9 cellular contexts compared by ENCODE assay signal in the genomic region with DNA sequence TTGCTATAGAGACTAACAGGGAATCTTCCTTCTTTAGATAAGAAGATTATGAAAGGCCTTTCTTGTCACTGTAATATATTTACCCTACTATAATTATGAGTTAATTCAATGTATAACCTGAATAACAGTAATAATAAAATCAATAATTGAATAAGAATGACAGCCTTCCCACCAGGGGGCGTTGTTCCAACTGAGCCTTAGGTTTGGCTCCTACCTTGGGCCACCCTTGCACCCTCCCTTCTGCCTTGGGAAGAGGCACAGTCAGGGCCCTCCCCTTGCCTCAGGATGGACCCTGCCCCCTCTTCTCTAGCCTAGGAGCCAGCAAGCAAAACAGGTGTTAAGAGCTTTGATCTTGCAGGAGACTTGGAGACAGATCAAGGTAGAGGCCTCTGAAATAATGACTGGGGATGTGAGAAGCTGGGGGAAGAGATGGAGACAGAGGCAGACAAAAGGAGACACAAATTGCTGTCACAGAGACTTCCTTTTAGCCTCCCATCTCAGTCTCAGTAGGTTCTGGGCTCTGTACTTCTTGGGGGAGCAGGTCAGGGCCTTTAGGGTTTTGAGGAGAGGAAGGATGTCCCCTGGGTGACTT. TPM values are rescaled to one million over a fixed set of nuclear protein-coding genes. Genes with fewer than 3 reads are reported as not detected.
DNase-seq lines count a peak whose midpoint lies in the region; ATAC-seq and TF ChIP-seq lines count a peak whose summit lies in the region.
"Had no signal": no experiment of that assay in that cellular context is flagged by ENCODE, and none has a peak within 500 bp of the region (broad histone marks: within the 10 kb centered on the region; RNA-seq: fewer than 3 reads in every experiment).

No MANE protein-coding gene starts in this region.

- no peaks in the 10 kb centered on the region for H3K4me1 Mint-ChIP-seq in activated CD8-positive, alpha-beta T cell treated with anti-CD3 and anti-CD28 coated beads for 36 hours (ENCODE audit: low read depth)

- TF ChIP-seq EP300 in gastroesophageal sphincter (IDR thresholded peaks at IDR 0.05) = no peak

- H3K4me1 ChIP-seq in HEK293 (ENCODE audit: control insufficient read depth, insufficient read depth, low read length) = no peaks in the 10 kb centered on the region
- no peaks in the 10 kb centered on the region for H3K4me1 ChIP-seq in gastroesophageal sphincter

- H3K27ac Mint-ChIP-seq in activated CD8-positive, alpha-beta T cell treated with anti-CD3 and anti-CD28 coated beads for 36 hours = no peak overlapping the region

- intact Hi-C loops in activated CD8-positive, alpha-beta T cell treated with anti-CD3 and anti-CD28 coated beads for 36 hours (cut with micrococcal nuclease) = no loop called here

- H3K9me3 Mint-ChIP-seq in activated CD8-positive, alpha-beta T cell treated with anti-CD3 and anti-CD28 coated beads for 36 hours = no peaks in the 10 kb centered on the region

- H3K4me3 Mint-ChIP-seq in activated CD8-positive, alpha-beta T cell treated with anti-CD3 and anti-CD28 coated beads for 36 hours = no peak overlapping the region

- H3K27ac ChIP-seq in HEK293 (ENCODE audit: extremely low read depth, low read depth, low read length) (no peak overlapping the region), gastroesophageal sphincter (no peak overlapping the region)

- POLR2A ChIA-PET in HEK293 (lab: Yijun Ruan, JAX) = no interaction called here
- POLR2A ChIA-PET in activated CD8-positive, alpha-beta T cell treated with anti-CD3 and anti-CD28 coated beads for 36 hours (lab: Charles Lee) = interaction anchor here (1.2 kb wide), 1 partner anchor 9 kb away, joined by 3 read pairs; no protein-coding TSS in a partner anchor

- TF ChIP-seq POLR2A in gastroesophageal sphincter (IDR thresholded peaks at IDR 0.05) = no peak

- H3K36me3 Mint-ChIP-seq in activated CD8-positive, alpha-beta T cell treated with anti-CD3 and anti-CD28 coated beads for 36 hours (ENCODE audit: low read depth) = no peaks in the 10 kb centered on the region

- H3K36me3 ChIP-seq in HEK293 (ENCODE audit: control insufficient read depth in 2 of 2, insufficient read depth in 1 of 2, low read length in 2 of 2) (no peaks in the 10 kb centered on the region), gastroesophageal sphincter (no peaks in the 10 kb centered on the region)

- H3K9me3 ChIP-seq in HEK293 (ENCODE audit: control insufficient read depth, insufficient read depth, low read depth, low read length) (no peaks in the 10 kb centered on the region), gastroesophageal sphincter (no peaks in the 10 kb centered on the region)

- 0% methylated on average over 1 of the region's 1 CpG; no CpG with 5 or more reads in 1 of the 2 donors for WGBS in gastroesophageal sphincter (ENCODE audit: low coverage in 1 of 2), 2 donors

- TF ChIP-seq CTCF in AG09319 (IDR thresholded peaks at IDR 0.05; ENCODE audit: low read depth, low read length) (peak; percentile 25), HEK293 (tag by site-specific recombination; IDR thresholded peaks at IDR 0.05) (no peak), gastroesophageal sphincter (IDR thresholded peaks at IDR 0.05) (peak in 1 of 4 experiments; percentile 20)
- TF ChIP-seq CTCF in activated CD8-positive, alpha-beta T cell treated with anti-CD3 and anti-CD28 coated beads for 36 hours (IDR thresholded peaks at IDR 0.05) = peak; percentile 77

- H3K27me3 ChIP-seq in gastroesophageal sphincter = peaks cover 66% of the 10 kb centered on the region

- no peak for ATAC-seq in activated CD8-positive, alpha-beta T cell treated with anti-CD3 and anti-CD28 coated beads for 36 hours
- no peak for ATAC-seq in HG03139 (IDR thresholded peaks at IDR 0.05; ENCODE audit: unreplicated experiment)
- no peak for ATAC-seq in gastroesophageal sphincter
- no peak for ATAC-seq in HG03457 (IDR thresholded peaks at IDR 0.05; ENCODE audit: unreplicated experiment)

- DNase-seq in AG09319 (ENCODE audit: extremely low read depth, low read depth) (no peak), iPS DF 19.7 (ENCODE audit: low read depth, low spot score) (peak; percentile 12), SKM-1 treated with dmso at 0.1 percent for 144 hours (lab: John Stamatoyannopoulos, UW; ENCODE audit: unreplicated experiment) (no peak)
- DNase-seq in activated CD8-positive, alpha-beta T cell treated with anti-CD3 and anti-CD28 coated beads for 36 hours = peak; percentile 46

- CTCF ChIA-PET in HEK293 (lab: Yijun Ruan, JAX) = interaction anchor here (0.7 to 4.6 kb wide), 31 partner anchors 9 to 168 kb away, joined by 3 to 29 read pairs (median 6); a partner anchor contains a TSS
- CTCF ChIA-PET in activated CD8-positive, alpha-beta T cell treated with anti-CD3 and anti-CD28 coated beads for 36 hours (lab: Charles Lee) = interaction anchor here (1.0 to 3.6 kb wide), 13 partner anchors 9 to 416 kb away, joined by 3 to 15 read pairs (median 5); no protein-coding TSS in a partner anchor

- peaks cover 15% of the 10 kb centered on the region for H3K27me3 Mint-ChIP-seq in activated CD8-positive, alpha-beta T cell treated with anti-CD3 and anti-CD28 coated beads for 36 hours

- H3K4me3 ChIP-seq in HEK293 (ENCODE audit: low read depth, low read length) = no peak overlapping the region
- H3K4me3 ChIP-seq in gastroesophageal sphincter = no peak overlapping the region

TF ChIP-seq in HEK293, 187 proteins besides CTCF, POLR2A, EP300 and RAD21:
- TF ChIP-seq, protein P1, sequence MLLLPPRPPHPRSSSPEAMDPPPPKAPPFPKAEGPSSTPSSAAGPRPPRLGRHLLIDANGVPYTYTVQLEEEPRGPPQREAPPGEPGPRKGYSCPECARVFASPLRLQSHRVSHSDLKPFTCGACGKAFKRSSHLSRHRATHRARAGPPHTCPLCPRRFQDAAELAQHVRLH (tag by site-specific recombination; IDR thresholded peaks at IDR 0.05) = 0 out of 2 replicates have a peak, but pooled peaks have one; percentile 45
- TF ChIP-seq ZNF239 (tag by site-specific recombination; IDR thresholded peaks at IDR 0.05) = no peak

RNA-seq across cellular contexts. Expression of a gene that starts 40.1 kb away (rescaled TPM):
- not detected for total RNA-seq in activated CD8-positive, alpha-beta T cell treated with anti-CD3 and anti-CD28 coated beads for 36 hours
- 1 to 10 TPM in 1 of 4 donors, not detected in 3; 1.4 TPM for total RNA-seq in gastroesophageal sphincter
- total RNA-seq: temporal lobe had no signal

Comparison
In these comparisons a context has a peak if more than half of its experiments do, and no peak if none do; other contexts are left out.
1. DNase-seq: peak in activated CD8-positive, alpha-beta T cell treated with anti-CD3 and anti-CD28 coated beads for 36 hours (single experiment) and iPS DF 19.7 (single experiment); none in AG09319 (single experiment) and SKM-1 treated with dmso at 0.1 percent for 144 hours (single experiment).